In the genomic region with DNA sequence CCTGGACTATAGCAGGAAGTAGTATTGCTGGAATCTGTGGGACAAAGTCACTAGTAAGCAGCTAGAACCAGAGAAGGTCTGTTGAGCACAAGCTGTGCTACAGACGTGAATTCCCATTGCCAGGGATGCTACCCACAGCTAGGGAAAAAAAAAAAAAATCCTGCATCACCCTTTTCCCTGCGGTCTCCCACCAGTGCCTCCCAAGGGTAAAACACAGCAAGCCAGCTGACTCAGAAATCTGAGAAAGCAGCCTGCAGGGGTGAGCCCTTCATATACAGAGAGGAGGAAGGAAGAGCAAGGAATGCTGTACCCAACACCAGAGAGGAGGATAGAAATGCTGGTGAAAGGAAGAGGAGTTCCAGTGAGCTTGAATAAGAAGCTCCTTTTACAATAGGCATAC, we compare ENCODE assay signal across 1 cellular context.
TF ChIP-seq lines count a peak whose summit lies in the region.

No MANE protein-coding gene starts in this region.

TF ChIP-seq in GM23338, 12 proteins besides CTCF, POLR2A, EP300 and RAD21:
- TF ChIP-seq, protein P1, sequence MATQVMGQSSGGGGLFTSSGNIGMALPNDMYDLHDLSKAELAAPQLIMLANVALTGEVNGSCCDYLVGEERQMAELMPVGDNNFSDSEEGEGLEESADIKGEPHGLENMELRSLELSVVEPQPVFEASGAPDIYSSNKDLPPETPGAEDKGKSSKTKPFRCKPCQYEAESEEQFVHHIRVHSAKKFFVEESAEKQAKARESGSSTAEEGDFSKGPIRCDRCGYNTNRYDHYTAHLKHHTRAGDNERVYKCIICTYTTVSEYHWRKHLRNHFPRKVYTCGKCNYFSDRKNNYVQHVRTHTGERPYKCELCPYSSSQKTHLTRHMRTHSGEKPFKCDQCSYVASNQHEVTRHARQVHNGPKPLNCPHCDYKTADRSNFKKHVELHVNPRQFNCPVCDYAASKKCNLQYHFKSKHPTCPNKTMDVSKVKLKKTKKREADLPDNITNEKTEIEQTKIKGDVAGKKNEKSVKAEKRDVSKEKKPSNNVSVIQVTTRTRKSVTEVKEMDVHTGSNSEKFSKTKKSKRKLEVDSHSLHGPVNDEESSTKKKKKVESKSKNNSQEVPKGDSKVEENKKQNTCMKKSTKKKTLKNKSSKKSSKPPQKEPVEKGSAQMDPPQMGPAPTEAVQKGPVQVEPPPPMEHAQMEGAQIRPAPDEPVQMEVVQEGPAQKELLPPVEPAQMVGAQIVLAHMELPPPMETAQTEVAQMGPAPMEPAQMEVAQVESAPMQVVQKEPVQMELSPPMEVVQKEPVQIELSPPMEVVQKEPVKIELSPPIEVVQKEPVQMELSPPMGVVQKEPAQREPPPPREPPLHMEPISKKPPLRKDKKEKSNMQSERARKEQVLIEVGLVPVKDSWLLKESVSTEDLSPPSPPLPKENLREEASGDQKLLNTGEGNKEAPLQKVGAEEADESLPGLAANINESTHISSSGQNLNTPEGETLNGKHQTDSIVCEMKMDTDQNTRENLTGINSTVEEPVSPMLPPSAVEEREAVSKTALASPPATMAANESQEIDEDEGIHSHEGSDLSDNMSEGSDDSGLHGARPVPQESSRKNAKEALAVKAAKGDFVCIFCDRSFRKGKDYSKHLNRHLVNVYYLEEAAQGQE (IDR thresholded peaks at IDR 0.05; ENCODE audit: unreplicated experiment): no peak
- TF ChIP-seq POLR2AphosphoS5 (IDR thresholded peaks at IDR 0.05; ENCODE audit: low read depth) (no peak), STAT1 (IDR thresholded peaks at IDR 0.05; ENCODE audit: unreplicated experiment) (no peak), ZNF331 (CRISPR knock-in tag; IDR thresholded peaks at IDR 0.05; ENCODE audit: low read depth) (no peak), EZH2 (IDR thresholded peaks at IDR 0.05; ENCODE audit: low read depth, unreplicated experiment) (no peak), ZNF114 (CRISPR knock-in tag; IDR thresholded peaks at IDR 0.05) (no peak), CREB1 (CRISPR knock-in tag; IDR thresholded peaks at IDR 0.05; ENCODE audit: low read depth) (no peak), NANOG (IDR thresholded peaks at IDR 0.05; ENCODE audit: borderline replicate concordance) (no peak), JUNB (IDR thresholded peaks at IDR 0.05; ENCODE audit: unreplicated experiment) (no peak), EZH2phosphoT487 (IDR thresholded peaks at IDR 0.05; ENCODE audit: unreplicated experiment) (no peak)
- TF ChIP-seq, protein P2, sequence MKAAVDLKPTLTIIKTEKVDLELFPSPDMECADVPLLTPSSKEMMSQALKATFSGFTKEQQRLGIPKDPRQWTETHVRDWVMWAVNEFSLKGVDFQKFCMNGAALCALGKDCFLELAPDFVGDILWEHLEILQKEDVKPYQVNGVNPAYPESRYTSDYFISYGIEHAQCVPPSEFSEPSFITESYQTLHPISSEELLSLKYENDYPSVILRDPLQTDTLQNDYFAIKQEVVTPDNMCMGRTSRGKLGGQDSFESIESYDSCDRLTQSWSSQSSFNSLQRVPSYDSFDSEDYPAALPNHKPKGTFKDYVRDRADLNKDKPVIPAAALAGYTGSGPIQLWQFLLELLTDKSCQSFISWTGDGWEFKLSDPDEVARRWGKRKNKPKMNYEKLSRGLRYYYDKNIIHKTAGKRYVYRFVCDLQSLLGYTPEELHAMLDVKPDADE (IDR thresholded peaks at IDR 0.05): no peak
TF ChIP-seq in GM23338: peak in this region for 0.
